Comparison of ENCODE assay signal across 1 cellular context in the genomic region with DNA sequence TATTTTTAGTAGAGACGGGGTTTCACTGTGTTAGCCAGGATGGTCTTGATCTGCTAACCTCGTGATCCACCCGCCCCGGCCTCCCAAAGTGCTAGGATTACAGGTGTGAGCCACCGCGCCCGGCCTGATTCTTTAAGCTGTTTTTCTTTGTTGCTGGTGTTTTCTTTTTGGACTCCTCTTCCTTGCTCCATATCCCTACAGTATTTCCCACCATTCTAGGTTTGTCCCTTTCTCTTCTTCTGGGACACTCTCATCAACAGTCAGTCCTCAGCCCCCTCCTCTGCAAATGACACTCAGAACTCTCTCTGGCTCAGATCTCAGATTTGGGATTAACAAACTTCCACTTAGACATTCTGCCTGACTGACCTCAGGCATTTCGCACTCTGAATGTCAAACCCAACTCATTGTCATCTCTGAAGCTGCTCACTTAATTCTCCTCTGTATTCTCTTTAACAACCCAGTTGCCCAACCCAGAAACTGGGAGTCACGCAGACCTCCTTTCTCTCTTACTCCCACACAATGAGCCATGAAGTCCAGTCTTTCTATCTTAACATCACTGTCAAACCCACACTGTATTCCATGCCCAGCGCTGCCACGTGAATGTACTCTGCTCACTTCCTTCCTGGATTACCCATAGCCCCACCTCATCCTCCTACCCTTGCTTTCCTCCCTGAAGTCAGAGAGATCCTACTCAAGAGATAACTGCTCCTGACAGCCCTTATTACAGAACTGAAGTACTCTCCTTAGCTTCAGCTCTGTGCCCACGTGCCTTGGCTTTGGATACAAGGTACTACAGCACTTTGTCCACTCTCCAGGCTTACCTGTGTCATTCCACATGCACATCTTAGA.
TF ChIP-seq lines count a peak whose summit lies in the region.

No MANE protein-coding gene starts in this region.

TF ChIP-seq in K562, 482 proteins besides CTCF, POLR2A, EP300 and RAD21 (continued from another document and continues in another):
- TF ChIP-seq, protein P1, sequence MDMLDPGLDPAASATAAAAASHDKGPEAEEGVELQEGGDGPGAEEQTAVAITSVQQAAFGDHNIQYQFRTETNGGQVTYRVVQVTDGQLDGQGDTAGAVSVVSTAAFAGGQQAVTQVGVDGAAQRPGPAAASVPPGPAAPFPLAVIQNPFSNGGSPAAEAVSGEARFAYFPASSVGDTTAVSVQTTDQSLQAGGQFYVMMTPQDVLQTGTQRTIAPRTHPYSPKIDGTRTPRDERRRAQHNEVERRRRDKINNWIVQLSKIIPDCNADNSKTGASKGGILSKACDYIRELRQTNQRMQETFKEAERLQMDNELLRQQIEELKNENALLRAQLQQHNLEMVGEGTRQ (CRISPR knock-in tag; IDR thresholded peaks at IDR 0.05) = no peak
- TF ChIP-seq, protein P2, sequence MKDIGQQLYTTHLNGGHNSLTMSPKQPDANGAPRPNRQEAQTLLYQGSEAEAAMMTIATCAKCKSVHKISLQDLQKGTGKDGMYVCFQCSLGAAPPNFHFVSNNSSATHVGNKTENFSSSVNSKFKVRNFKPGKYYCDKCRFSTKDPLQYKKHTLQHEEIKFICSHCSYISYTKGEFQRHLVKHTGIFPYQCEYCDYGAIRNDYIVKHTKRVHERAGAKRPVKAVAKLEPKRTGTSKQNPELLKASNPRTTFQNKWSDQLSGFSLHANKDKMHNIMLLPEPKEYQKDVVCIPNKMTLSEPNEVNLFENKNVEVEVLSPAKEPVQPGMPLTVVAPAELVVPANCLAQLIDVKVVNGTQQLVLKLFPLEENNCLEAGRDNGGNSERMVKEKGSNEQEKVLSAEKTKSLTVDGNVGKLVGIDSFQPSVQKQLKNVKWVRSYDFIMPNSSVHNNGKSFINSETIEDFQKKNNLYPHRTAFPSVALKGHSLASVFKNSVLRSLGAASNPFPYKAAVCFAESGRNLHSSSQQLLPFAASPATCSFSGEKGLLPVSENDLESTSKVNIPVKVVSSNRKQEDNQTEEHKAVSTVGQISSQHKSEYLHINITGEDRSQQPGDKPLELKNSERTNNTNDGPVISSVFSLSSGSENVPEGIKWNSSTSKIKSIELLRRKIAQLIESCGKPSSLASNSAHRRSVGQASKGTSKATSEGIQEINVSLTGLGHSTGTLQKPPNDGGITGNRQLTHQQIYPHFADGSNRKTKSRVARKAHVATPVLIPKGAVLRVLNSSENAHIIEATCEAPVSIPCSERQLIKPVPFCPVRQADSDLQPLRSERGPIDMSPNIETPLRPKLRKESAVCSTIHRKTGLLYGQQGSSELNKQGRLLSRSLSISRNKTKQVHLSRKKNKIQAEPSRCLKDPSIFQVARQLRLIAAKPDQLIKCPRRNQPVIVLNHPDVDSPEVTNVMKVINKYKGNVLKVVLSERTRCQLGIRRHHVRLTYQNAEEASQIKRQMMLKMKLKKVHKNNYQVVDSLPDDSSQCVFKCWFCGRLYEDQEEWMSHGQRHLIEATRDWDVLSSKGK (CRISPR knock-in tag; IDR thresholded peaks at IDR 0.05) = no peak
- TF ChIP-seq MEF2A (IDR thresholded peaks at IDR 0.05; ENCODE audit: control insufficient read depth, low read depth, low read length) (no peak), KAT8 (IDR thresholded peaks at IDR 0.05; ENCODE audit: low read depth) (no peak), ZFP30 (CRISPR knock-in tag; IDR thresholded peaks at IDR 0.05; ENCODE audit: borderline replicate concordance) (no peak), KAT2B (IDR thresholded peaks at IDR 0.05; ENCODE audit: low read depth, low read length) (no peak), ZNF778 (CRISPR knock-in tag; IDR thresholded peaks at IDR 0.05) (no peak), FOXA1 (IDR thresholded peaks at IDR 0.05; ENCODE audit: borderline replicate concordance) (no peak), ZNF77 (CRISPR knock-in tag; IDR thresholded peaks at IDR 0.05) (no peak), SRSF1 (IDR thresholded peaks at IDR 0.05; ENCODE audit: low read depth, low read length) (no peak), RBM17 (IDR thresholded peaks at IDR 0.05; ENCODE audit: borderline replicate concordance, low read depth, low read length) (no peak), CREB1 (IDR thresholded peaks at IDR 0.05) (no peak), CREB1 (CRISPR knock-in tag; IDR thresholded peaks at IDR 0.05) (no peak), FIP1L1 (IDR thresholded peaks at IDR 0.05; ENCODE audit: low read depth, low read length, poor library complexity, severe bottlenecking) (no peak), BHLHE40 (IDR thresholded peaks at IDR 0.05; ENCODE audit: low read length) (peak; percentile 76), RBM15 (IDR thresholded peaks at IDR 0.05; ENCODE audit: insufficient read depth, low read length) (no peak), SMAD3 (CRISPR knock-in tag; conservative IDR thresholded peaks at IDR 0.05) (peak; percentile 89), DNMT1 (IDR thresholded peaks at IDR 0.05) (no peak), COPS2 (conservative IDR thresholded peaks at IDR 0.05) (no peak), MEIS2 (IDR thresholded peaks at IDR 0.05; ENCODE audit: partially characterized antibody) (no peak), BCL6 (CRISPR knock-in tag; IDR thresholded peaks at IDR 0.05) (peak; percentile 80; the same call in 1 of the 2 replicates), ZBTB8A (IDR thresholded peaks at IDR 0.05; ENCODE audit: partially characterized antibody) (no peak), ZNF644 (tag; IDR thresholded peaks at IDR 0.05; ENCODE audit: low read depth) (no peak; the same call in 1 of the 2 replicates), SMC3 (conservative IDR thresholded peaks at IDR 0.05; ENCODE audit: insufficient read depth, low read depth, low read length) (no peak), PTRF (tag; IDR thresholded peaks at IDR 0.05) (no peak), CBX2 (IDR thresholded peaks at IDR 0.05; ENCODE audit: insufficient read depth, low read length, poor library complexity, severe bottlenecking) (no peak)
- TF ChIP-seq, protein P3, sequence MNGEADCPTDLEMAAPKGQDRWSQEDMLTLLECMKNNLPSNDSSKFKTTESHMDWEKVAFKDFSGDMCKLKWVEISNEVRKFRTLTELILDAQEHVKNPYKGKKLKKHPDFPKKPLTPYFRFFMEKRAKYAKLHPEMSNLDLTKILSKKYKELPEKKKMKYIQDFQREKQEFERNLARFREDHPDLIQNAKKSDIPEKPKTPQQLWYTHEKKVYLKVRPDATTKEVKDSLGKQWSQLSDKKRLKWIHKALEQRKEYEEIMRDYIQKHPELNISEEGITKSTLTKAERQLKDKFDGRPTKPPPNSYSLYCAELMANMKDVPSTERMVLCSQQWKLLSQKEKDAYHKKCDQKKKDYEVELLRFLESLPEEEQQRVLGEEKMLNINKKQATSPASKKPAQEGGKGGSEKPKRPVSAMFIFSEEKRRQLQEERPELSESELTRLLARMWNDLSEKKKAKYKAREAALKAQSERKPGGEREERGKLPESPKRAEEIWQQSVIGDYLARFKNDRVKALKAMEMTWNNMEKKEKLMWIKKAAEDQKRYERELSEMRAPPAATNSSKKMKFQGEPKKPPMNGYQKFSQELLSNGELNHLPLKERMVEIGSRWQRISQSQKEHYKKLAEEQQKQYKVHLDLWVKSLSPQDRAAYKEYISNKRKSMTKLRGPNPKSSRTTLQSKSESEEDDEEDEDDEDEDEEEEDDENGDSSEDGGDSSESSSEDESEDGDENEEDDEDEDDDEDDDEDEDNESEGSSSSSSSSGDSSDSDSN (IDR thresholded peaks at IDR 0.05; ENCODE audit: borderline replicate concordance in 1 of 2, low read depth in 2 of 2, low read length in 2 of 2) = no peak
- TF ChIP-seq, protein P4, sequence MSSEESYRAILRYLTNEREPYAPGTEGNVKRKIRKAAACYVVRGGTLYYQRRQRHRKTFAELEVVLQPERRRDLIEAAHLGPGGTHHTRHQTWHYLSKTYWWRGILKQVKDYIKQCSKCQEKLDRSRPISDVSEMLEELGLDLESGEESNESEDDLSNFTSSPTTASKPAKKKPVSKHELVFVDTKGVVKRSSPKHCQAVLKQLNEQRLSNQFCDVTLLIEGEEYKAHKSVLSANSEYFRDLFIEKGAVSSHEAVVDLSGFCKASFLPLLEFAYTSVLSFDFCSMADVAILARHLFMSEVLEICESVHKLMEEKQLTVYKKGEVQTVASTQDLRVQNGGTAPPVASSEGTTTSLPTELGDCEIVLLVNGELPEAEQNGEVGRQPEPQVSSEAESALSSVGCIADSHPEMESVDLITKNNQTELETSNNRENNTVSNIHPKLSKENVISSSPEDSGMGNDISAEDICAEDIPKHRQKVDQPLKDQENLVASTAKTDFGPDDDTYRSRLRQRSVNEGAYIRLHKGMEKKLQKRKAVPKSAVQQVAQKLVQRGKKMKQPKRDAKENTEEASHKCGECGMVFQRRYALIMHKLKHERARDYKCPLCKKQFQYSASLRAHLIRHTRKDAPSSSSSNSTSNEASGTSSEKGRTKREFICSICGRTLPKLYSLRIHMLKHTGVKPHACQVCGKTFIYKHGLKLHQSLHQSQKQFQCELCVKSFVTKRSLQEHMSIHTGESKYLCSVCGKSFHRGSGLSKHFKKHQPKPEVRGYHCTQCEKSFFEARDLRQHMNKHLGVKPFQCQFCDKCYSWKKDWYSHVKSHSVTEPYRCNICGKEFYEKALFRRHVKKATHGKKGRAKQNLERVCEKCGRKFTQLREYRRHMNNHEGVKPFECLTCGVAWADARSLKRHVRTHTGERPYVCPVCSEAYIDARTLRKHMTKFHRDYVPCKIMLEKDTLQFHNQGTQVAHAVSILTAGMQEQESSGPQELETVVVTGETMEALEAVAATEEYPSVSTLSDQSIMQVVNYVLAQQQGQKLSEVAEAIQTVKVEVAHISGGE (CRISPR knock-in tag; IDR thresholded peaks at IDR 0.05) = 0 out of 6 replicates have a peak, but pooled peaks of 1 of the 3 experiments have one; percentile 33
- TF ChIP-seq, protein P5, sequence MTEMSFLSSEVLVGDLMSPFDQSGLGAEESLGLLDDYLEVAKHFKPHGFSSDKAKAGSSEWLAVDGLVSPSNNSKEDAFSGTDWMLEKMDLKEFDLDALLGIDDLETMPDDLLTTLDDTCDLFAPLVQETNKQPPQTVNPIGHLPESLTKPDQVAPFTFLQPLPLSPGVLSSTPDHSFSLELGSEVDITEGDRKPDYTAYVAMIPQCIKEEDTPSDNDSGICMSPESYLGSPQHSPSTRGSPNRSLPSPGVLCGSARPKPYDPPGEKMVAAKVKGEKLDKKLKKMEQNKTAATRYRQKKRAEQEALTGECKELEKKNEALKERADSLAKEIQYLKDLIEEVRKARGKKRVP (CRISPR knock-in tag; IDR thresholded peaks at IDR 0.05) = peak; percentile 62
- TF ChIP-seq, protein P6, sequence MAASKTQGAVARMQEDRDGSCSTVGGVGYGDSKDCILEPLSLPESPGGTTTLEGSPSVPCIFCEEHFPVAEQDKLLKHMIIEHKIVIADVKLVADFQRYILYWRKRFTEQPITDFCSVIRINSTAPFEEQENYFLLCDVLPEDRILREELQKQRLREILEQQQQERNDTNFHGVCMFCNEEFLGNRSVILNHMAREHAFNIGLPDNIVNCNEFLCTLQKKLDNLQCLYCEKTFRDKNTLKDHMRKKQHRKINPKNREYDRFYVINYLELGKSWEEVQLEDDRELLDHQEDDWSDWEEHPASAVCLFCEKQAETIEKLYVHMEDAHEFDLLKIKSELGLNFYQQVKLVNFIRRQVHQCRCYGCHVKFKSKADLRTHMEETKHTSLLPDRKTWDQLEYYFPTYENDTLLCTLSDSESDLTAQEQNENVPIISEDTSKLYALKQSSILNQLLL (CRISPR knock-in tag; IDR thresholded peaks at IDR 0.05; ENCODE audit: borderline replicate concordance) = no peak
- TF ChIP-seq, protein P7, sequence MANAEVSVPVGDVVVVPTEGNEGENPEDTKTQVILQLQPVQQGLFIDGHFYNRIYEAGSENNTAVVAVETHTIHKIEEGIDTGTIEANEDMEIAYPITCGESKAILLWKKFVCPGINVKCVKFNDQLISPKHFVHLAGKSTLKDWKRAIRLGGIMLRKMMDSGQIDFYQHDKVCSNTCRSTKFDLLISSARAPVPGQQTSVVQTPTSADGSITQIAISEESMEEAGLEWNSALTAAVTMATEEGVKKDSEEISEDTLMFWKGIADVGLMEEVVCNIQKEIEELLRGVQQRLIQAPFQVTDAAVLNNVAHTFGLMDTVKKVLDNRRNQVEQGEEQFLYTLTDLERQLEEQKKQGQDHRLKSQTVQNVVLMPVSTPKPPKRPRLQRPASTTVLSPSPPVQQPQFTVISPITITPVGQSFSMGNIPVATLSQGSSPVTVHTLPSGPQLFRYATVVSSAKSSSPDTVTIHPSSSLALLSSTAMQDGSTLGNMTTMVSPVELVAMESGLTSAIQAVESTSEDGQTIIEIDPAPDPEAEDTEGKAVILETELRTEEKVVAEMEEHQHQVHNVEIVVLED (CRISPR knock-in tag; IDR thresholded peaks at IDR 0.05) = peak; percentile 36; the same call in 1 of the 2 replicates
- TF ChIP-seq, protein P8, sequence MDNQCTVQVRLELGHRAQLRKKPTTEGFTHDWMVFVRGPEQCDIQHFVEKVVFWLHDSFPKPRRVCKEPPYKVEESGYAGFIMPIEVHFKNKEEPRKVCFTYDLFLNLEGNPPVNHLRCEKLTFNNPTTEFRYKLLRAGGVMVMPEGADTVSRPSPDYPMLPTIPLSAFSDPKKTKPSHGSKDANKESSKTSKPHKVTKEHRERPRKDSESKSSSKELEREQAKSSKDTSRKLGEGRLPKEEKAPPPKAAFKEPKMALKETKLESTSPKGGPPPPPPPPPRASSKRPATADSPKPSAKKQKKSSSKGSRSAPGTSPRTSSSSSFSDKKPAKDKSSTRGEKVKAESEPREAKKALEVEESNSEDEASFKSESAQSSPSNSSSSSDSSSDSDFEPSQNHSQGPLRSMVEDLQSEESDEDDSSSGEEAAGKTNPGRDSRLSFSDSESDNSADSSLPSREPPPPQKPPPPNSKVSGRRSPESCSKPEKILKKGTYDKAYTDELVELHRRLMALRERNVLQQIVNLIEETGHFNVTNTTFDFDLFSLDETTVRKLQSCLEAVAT (IDR thresholded peaks at IDR 0.05) = no peak; a peak in 1 of 4 replicates
- TF ChIP-seq, protein P9, sequence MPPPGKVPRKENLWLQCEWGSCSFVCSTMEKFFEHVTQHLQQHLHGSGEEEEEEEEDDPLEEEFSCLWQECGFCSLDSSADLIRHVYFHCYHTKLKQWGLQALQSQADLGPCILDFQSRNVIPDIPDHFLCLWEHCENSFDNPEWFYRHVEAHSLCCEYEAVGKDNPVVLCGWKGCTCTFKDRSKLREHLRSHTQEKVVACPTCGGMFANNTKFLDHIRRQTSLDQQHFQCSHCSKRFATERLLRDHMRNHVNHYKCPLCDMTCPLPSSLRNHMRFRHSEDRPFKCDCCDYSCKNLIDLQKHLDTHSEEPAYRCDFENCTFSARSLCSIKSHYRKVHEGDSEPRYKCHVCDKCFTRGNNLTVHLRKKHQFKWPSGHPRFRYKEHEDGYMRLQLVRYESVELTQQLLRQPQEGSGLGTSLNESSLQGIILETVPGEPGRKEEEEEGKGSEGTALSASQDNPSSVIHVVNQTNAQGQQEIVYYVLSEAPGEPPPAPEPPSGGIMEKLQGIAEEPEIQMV (tag; conservative IDR thresholded peaks at IDR 0.05; ENCODE audit: low read depth) = peak; percentile 50; the same call in 1 of the 2 replicates
- TF ChIP-seq, protein P10, sequence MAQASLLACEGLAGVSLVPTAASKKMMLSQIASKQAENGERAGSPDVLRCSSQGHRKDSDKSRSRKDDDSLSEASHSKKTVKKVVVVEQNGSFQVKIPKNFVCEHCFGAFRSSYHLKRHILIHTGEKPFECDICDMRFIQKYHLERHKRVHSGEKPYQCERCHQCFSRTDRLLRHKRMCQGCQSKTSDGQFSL (CRISPR knock-in tag; IDR thresholded peaks at IDR 0.05) = no peak
- TF ChIP-seq, protein P10 (tag; IDR thresholded peaks at IDR 0.05) = no peak
